In genomic region chr11:44611687-44612437, GRCh38 we compare ENCODE assay signal across 8 cellular contexts. TPM values are rescaled to one million over a fixed set of nuclear protein-coding genes. Genes with fewer than 3 reads are reported as not detected.
DNase-seq lines count a peak whose midpoint lies in the region; ATAC-seq lines count a peak whose summit lies in the region.

No MANE protein-coding gene starts in this region.

- H3K27ac Mint-ChIP-seq in naive B cell = peak overlapping the region; percentile 99 to 100 (median 100)

- ATAC-seq in HG03066 (IDR thresholded peaks at IDR 0.05; ENCODE audit: low read depth, unreplicated experiment) (peak; percentile 32), naive B cell (ENCODE audit: low read depth in 2 of 2) (peak; percentile 63 to 71)

- no peaks in the 10 kb centered on the region for H3K27me3 Mint-ChIP-seq in naive B cell

- peaks cover 78 to 99% (median 96%) of the 10 kb centered on the region in 3 donors for H3K4me1 Mint-ChIP-seq in naive B cell

- H3K9me3 Mint-ChIP-seq in naive B cell = no peaks in the 10 kb centered on the region

- H3K4me3 Mint-ChIP-seq in naive B cell = peak overlapping the region; percentile 53 to 90 (median 84)

- H3K36me3 Mint-ChIP-seq in naive B cell = peaks cover 8 to 9% of the 10 kb centered on the region in 2 donors

- DNase-seq in GM19238 (ENCODE audit: insufficient read length, low spot score) (peak; percentile 49), naive B cell (peak; percentile 94), NOMO-1 (lab: John Stamatoyannopoulos, UW; ENCODE audit: unreplicated experiment in 2 of 2) (no peak), ACHN (no peak), AG20443 (ENCODE audit: low spot score) (no peak), NCI-H1048 (lab: John Stamatoyannopoulos, UW) (no peak)
- DNase-seq in activated CD8-positive, alpha-beta memory T cell treated with anti-CD3 and anti-CD28 coated beads for 24 hours = peak; percentile 80

- in situ Hi-C loops in ACHN (cut with HindIII; ENCODE audit: low pct_ligation_motif_present, low pct_unique_long_range_greater_than_20kb, low sequenced_read_pairs) = no loop called here

RNA-seq across cellular contexts. Expression of gene CD82, which starts 46.4 kb away (rescaled TPM):
- polyA plus RNA-seq in naive B cell (ENCODE audit: low read depth in 6 of 6) = 100 to 1,000 TPM; 146 to 292 (median 225) TPM

Comparison
In these comparisons a context has a peak if more than half of its experiments do, and no peak if none do; other contexts are left out.
1. DNase-seq: peak in GM19238 (single experiment), activated CD8-positive, alpha-beta memory T cell treated with anti-CD3 and anti-CD28 coated beads for 24 hours (single experiment) and naive B cell (single experiment); none in NOMO-1 (0 of 2), ACHN (single experiment), AG20443 (single experiment) and NCI-H1048 (single experiment).